ENCODE assay signal across 1 cellular context in genomic region chr14:23567186-23568020, GRCh38.
A peak's percentile ranks its signal among the peaks of the same experiment; 100 is the strongest.
TF ChIP-seq lines count a peak whose summit lies in the region.

A gene with protein sequence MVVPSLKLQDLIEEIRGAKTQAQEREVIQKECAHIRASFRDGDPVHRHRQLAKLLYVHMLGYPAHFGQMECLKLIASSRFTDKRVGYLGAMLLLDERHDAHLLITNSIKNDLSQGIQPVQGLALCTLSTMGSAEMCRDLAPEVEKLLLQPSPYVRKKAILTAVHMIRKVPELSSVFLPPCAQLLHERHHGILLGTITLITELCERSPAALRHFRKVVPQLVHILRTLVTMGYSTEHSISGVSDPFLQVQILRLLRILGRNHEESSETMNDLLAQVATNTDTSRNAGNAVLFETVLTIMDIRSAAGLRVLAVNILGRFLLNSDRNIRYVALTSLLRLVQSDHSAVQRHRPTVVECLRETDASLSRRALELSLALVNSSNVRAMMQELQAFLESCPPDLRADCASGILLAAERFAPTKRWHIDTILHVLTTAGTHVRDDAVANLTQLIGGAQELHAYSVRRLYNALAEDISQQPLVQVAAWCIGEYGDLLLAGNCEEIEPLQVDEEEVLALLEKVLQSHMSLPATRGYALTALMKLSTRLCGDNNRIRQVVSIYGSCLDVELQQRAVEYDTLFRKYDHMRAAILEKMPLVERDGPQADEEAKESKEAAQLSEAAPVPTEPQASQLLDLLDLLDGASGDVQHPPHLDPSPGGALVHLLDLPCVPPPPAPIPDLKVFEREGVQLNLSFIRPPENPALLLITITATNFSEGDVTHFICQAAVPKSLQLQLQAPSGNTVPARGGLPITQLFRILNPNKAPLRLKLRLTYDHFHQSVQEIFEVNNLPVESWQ (minus strand): TSS chr14:23567791. CDS start chr14:23567314, 477 bp downstream.

TF ChIP-seq in HepG2, 621 proteins besides CTCF, POLR2A, EP300 and RAD21 (continued from another document and continues in another):
- peak; percentile 91; the same call in 1 of the 2 replicates for TF ChIP-seq ZNF704 (CRISPR knock-in tag; IDR thresholded peaks at IDR 0.05; ENCODE audit: borderline replicate concordance)
- TF ChIP-seq RORA (CRISPR knock-in tag; IDR thresholded peaks at IDR 0.05): no peak
- no peak; the same call in 1 of the 2 replicates for TF ChIP-seq DPF2 (CRISPR knock-in tag; IDR thresholded peaks at IDR 0.05; ENCODE audit: borderline replicate concordance, low read depth)
- no peak; the same call in 1 of the 2 replicates for TF ChIP-seq ZNF260 (CRISPR knock-in tag; IDR thresholded peaks at IDR 0.05; ENCODE audit: borderline replicate concordance, low read depth)
- peak; percentile 66 for TF ChIP-seq ZNF234 (CRISPR knock-in tag; conservative IDR thresholded peaks at IDR 0.05)
- TF ChIP-seq ZNF776 (CRISPR knock-in tag; IDR thresholded peaks at IDR 0.05): no peak
- TF ChIP-seq ZNF224 (CRISPR knock-in tag; IDR thresholded peaks at IDR 0.05): peak; percentile 51
- TF ChIP-seq ZNF503 (CRISPR knock-in tag; IDR thresholded peaks at IDR 0.05): peak; percentile 79
- TF ChIP-seq YEATS4 (CRISPR knock-in tag; IDR thresholded peaks at IDR 0.05; ENCODE audit: borderline replicate concordance): peak; percentile 74
- peak; percentile 71 for TF ChIP-seq BRD4 (CRISPR knock-in tag; IDR thresholded peaks at IDR 0.05)
- peak; percentile 53; the same call in 1 of the 2 replicates for TF ChIP-seq ZNF652 (CRISPR knock-in tag; IDR thresholded peaks at IDR 0.05; ENCODE audit: borderline replicate concordance, low read depth)
- TF ChIP-seq ZNF839 (CRISPR knock-in tag; IDR thresholded peaks at IDR 0.05; ENCODE audit: borderline replicate concordance): peak; percentile 92
- TF ChIP-seq, protein P1, sequence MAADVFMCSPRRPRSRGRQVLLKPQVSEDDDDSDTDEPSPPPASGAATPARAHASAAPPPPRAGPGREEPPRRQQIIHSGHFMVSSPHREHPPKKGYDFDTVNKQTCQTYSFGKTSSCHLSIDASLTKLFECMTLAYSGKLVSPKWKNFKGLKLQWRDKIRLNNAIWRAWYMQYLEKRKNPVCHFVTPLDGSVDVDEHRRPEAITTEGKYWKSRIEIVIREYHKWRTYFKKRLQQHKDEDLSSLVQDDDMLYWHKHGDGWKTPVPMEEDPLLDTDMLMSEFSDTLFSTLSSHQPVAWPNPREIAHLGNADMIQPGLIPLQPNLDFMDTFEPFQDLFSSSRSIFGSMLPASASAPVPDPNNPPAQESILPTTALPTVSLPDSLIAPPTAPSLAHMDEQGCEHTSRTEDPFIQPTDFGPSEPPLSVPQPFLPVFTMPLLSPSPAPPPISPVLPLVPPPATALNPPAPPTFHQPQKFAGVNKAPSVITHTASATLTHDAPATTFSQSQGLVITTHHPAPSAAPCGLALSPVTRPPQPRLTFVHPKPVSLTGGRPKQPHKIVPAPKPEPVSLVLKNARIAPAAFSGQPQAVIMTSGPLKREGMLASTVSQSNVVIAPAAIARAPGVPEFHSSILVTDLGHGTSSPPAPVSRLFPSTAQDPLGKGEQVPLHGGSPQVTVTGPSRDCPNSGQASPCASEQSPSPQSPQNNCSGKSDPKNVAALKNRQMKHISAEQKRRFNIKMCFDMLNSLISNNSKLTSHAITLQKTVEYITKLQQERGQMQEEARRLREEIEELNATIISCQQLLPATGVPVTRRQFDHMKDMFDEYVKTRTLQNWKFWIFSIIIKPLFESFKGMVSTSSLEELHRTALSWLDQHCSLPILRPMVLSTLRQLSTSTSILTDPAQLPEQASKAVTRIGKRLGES (CRISPR knock-in tag; IDR thresholded peaks at IDR 0.05; ENCODE audit: borderline replicate concordance): no peak
- peak; percentile 91 for TF ChIP-seq PHF20 (CRISPR knock-in tag; IDR thresholded peaks at IDR 0.05)
- no peak for TF ChIP-seq MED8 (CRISPR knock-in tag; IDR thresholded peaks at IDR 0.05; ENCODE audit: insufficient replicate concordance)
- 0 out of 2 replicates have a peak, but pooled peaks have one; percentile 68 for TF ChIP-seq TFDP2 (CRISPR knock-in tag; IDR thresholded peaks at IDR 0.05)
- peak; percentile 78; the same call in 1 of the 2 replicates for TF ChIP-seq MED13 (CRISPR knock-in tag; IDR thresholded peaks at IDR 0.05)
- no peak; the same call in 1 of the 2 replicates for TF ChIP-seq ZNF160 (CRISPR knock-in tag; IDR thresholded peaks at IDR 0.05)
- TF ChIP-seq, protein P2, sequence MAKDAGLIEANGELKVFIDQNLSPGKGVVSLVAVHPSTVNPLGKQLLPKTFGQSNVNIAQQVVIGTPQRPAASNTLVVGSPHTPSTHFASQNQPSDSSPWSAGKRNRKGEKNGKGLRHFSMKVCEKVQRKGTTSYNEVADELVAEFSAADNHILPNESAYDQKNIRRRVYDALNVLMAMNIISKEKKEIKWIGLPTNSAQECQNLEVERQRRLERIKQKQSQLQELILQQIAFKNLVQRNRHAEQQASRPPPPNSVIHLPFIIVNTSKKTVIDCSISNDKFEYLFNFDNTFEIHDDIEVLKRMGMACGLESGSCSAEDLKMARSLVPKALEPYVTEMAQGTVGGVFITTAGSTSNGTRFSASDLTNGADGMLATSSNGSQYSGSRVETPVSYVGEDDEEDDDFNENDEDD (CRISPR knock-in tag; IDR thresholded peaks at IDR 0.05; ENCODE audit: borderline replicate concordance): peak; percentile 75; the same call in 1 of the 2 replicates
- TF ChIP-seq ZNF136 (CRISPR knock-in tag; IDR thresholded peaks at IDR 0.05; ENCODE audit: low read depth): 0 out of 2 replicates have a peak, but pooled peaks have one; percentile 89
- TF ChIP-seq HOXA7 (CRISPR knock-in tag; IDR thresholded peaks at IDR 0.05): no peak
- no peak for TF ChIP-seq RAD51 (IDR thresholded peaks at IDR 0.05; ENCODE audit: borderline replicate concordance)
- TF ChIP-seq, protein P3, sequence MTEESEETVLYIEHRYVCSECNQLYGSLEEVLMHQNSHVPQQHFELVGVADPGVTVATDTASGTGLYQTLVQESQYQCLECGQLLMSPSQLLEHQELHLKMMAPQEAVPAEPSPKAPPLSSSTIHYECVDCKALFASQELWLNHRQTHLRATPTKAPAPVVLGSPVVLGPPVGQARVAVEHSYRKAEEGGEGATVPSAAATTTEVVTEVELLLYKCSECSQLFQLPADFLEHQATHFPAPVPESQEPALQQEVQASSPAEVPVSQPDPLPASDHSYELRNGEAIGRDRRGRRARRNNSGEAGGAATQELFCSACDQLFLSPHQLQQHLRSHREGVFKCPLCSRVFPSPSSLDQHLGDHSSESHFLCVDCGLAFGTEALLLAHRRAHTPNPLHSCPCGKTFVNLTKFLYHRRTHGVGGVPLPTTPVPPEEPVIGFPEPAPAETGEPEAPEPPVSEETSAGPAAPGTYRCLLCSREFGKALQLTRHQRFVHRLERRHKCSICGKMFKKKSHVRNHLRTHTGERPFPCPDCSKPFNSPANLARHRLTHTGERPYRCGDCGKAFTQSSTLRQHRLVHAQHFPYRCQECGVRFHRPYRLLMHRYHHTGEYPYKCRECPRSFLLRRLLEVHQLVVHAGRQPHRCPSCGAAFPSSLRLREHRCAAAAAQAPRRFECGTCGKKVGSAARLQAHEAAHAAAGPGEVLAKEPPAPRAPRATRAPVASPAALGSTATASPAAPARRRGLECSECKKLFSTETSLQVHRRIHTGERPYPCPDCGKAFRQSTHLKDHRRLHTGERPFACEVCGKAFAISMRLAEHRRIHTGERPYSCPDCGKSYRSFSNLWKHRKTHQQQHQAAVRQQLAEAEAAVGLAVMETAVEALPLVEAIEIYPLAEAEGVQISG (CRISPR knock-in tag; IDR thresholded peaks at IDR 0.05): peak; percentile 82
- peak; percentile 87; the same call in 1 of the 2 replicates for TF ChIP-seq ZNF614 (CRISPR knock-in tag; IDR thresholded peaks at IDR 0.05; ENCODE audit: borderline replicate concordance)
- TF ChIP-seq TARDBP (CRISPR knock-in tag; IDR thresholded peaks at IDR 0.05): peak; percentile 82
- TF ChIP-seq SMAD3 (CRISPR knock-in tag; IDR thresholded peaks at IDR 0.05): peak; percentile 84; the same call in 1 of the 2 replicates
- TF ChIP-seq MTF2 (CRISPR knock-in tag; IDR thresholded peaks at IDR 0.05; ENCODE audit: borderline replicate concordance): no peak
- no peak for TF ChIP-seq WIZ (CRISPR knock-in tag; IDR thresholded peaks at IDR 0.05)
- TF ChIP-seq SMARCE1 (IDR thresholded peaks at IDR 0.05; ENCODE audit: borderline replicate concordance): no peak
- TF ChIP-seq, protein P4, sequence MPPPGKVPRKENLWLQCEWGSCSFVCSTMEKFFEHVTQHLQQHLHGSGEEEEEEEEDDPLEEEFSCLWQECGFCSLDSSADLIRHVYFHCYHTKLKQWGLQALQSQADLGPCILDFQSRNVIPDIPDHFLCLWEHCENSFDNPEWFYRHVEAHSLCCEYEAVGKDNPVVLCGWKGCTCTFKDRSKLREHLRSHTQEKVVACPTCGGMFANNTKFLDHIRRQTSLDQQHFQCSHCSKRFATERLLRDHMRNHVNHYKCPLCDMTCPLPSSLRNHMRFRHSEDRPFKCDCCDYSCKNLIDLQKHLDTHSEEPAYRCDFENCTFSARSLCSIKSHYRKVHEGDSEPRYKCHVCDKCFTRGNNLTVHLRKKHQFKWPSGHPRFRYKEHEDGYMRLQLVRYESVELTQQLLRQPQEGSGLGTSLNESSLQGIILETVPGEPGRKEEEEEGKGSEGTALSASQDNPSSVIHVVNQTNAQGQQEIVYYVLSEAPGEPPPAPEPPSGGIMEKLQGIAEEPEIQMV (CRISPR knock-in tag; IDR thresholded peaks at IDR 0.05; ENCODE audit: low read depth): peak; percentile 97
- TF ChIP-seq PLSCR1 (CRISPR knock-in tag; IDR thresholded peaks at IDR 0.05; ENCODE audit: borderline replicate concordance): 0 out of 2 replicates have a peak, but pooled peaks have one; percentile 76
- TF ChIP-seq NCOR1 (IDR thresholded peaks at IDR 0.05; ENCODE audit: borderline replicate concordance, low read length): peak; percentile 43; the same call in 1 of the 2 replicates
- TF ChIP-seq TOPORS (CRISPR knock-in tag; IDR thresholded peaks at IDR 0.05): no peak
- TF ChIP-seq ZNF770 (CRISPR knock-in tag; IDR thresholded peaks at IDR 0.05): peak; percentile 75
- no peak; the same call in none of the 2 replicates for TF ChIP-seq DNMT3B (CRISPR knock-in tag; conservative IDR thresholded peaks at IDR 0.05)
- TF ChIP-seq ZNF598 (CRISPR knock-in tag; IDR thresholded peaks at IDR 0.05; ENCODE audit: borderline replicate concordance): peak; percentile 85
- TF ChIP-seq KDM2A (CRISPR knock-in tag; IDR thresholded peaks at IDR 0.05; ENCODE audit: borderline replicate concordance, low read depth): peak; percentile 94
- no peak for TF ChIP-seq ZUFSP (CRISPR knock-in tag; IDR thresholded peaks at IDR 0.05; ENCODE audit: borderline replicate concordance)
